18 cellular contexts compared by ENCODE assay signal in the genomic region with DNA sequence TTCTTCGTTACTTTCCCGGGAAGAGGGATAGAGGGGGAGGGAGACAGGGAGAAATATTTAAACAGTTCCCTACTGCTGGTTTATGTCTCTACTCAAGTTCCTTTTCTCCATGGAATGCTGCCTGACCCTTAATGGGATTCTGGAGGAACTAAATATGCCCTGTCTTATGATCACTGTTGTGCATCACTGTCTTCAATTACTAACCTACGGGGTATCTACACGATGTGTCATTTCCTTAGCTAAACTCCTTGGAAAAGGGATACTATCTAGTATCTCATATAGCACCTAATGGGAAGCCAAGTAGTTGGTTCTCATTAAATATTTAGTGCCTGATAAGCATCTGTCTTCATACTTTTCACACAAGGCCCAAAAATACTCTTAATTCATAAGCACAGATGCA. TPM values are rescaled to one million over a fixed set of nuclear protein-coding genes. Genes with fewer than 3 reads are reported as not detected.
DNase-seq lines count a peak whose midpoint lies in the region; ATAC-seq and TF ChIP-seq lines count a peak whose summit lies in the region.
"Had no signal": no experiment of that assay in that cellular context is flagged by ENCODE, and none has a peak within 500 bp of the region (broad histone marks: within the 10 kb centered on the region; RNA-seq: fewer than 3 reads in every experiment).

No MANE protein-coding gene starts in this region.

- H2AFZ ChIP-seq in GM23248, result no peak overlapping the region

- peak overlapping the region; percentile 37; the same call in 1 of the 2 replicates for H3K9ac ChIP-seq in GM23248

- no peak for TF ChIP-seq CTCF in ascending aorta (IDR thresholded peaks at IDR 0.05)
- TF ChIP-seq CTCF in fibroblast of villous mesenchyme (IDR thresholded peaks at IDR 0.05; ENCODE audit: insufficient read depth, low read depth, low read length), result no peak
- TF ChIP-seq CTCF in thoracic aorta (IDR thresholded peaks at IDR 0.05), result no peak

- H3K27me3 ChIP-seq in GM23248 (replicated peaks; ENCODE audit: insufficient read depth) (no peaks in the 10 kb centered on the region), ascending aorta (no peaks in the 10 kb centered on the region), thoracic aorta (replicated peaks; ENCODE audit: insufficient read depth) (no peaks in the 10 kb centered on the region)
- H3K27me3 ChIP-seq: heart left ventricle had no signal

- peaks cover 41% of the 10 kb centered on the region for H3F3A ChIP-seq in GM23248 (ENCODE audit: insufficient read depth)

- H3K4me2 ChIP-seq in GM23248 (ENCODE audit: unreplicated experiment), result peak overlapping the region; percentile 59

- peaks cover 59% of the 10 kb centered on the region for H3K36me3 Mint-ChIP-seq in activated CD4-positive, alpha-beta T cell treated with anti-CD3 and anti-CD28 coated beads, Interleukin-2, amount 10 ng/mL, durations not matched to agents 24 days and 14 days (ENCODE audit: low read depth)

- H3K9me3 Mint-ChIP-seq in activated CD4-positive, alpha-beta T cell treated with anti-CD3 and anti-CD28 coated beads, Interleukin-2, amount 10 ng/mL, durations not matched to agents 24 days and 14 days, result no peaks in the 10 kb centered on the region

- intact Hi-C loops in ascending aorta (cut with DNase I), result no loop called here
- intact Hi-C loops in activated CD4-positive, alpha-beta T cell treated with anti-CD3 and anti-CD28 coated beads, Interleukin-2, amount 10 ng/mL, durations not matched to agents 24 days and 14 days (cut with micrococcal nuclease), result no loop called here

- 15 to 16% methylated on average over 4 of the region's 4 CpGs for WGBS in GM23248 (ENCODE audit: low coverage in 1 of 2, low lambda C conversion rate in 2 of 2, missing lambda C conversion rate in 2 of 2), 2 experiments

- H3K4me1 Mint-ChIP-seq in activated CD4-positive, alpha-beta T cell treated with anti-CD3 and anti-CD28 coated beads, Interleukin-2, amount 10 ng/mL, durations not matched to agents 24 days and 14 days, result peaks cover 8% of the 10 kb centered on the region

- in situ Hi-C loops in GM23248 (cut with MboI), result no loop called here

- H3K27ac ChIP-seq in GM23248 (peak overlapping the region; percentile 65), ascending aorta (peak overlapping the region; percentile 22 to 53), thoracic aorta (peak overlapping the region; percentile 7 to 46)
- H3K27ac ChIP-seq: left ventricle myocardium inferior had no signal

- no peaks in the 10 kb centered on the region for H3K27me3 Mint-ChIP-seq in activated CD4-positive, alpha-beta T cell treated with anti-CD3 and anti-CD28 coated beads, Interleukin-2, amount 10 ng/mL, durations not matched to agents 24 days and 14 days
- H3K27me3 Mint-ChIP-seq: naive thymus-derived CD4-positive, alpha-beta T cell had no signal

- ATAC-seq in thoracic aorta (ENCODE audit: insufficient number of reproducible peaks, low FRiP score, low read depth), result no peak
- no peak for ATAC-seq in HG03354 (IDR thresholded peaks at IDR 0.05; ENCODE audit: poor library complexity, severe bottlenecking, unreplicated experiment)
- ATAC-seq: heart left ventricle; naive thymus-derived CD4-positive, alpha-beta T cell had no signal

- H3K4me3 Mint-ChIP-seq in activated CD4-positive, alpha-beta T cell treated with anti-CD3 and anti-CD28 coated beads, Interleukin-2, amount 10 ng/mL, durations not matched to agents 24 days and 14 days, result no peak overlapping the region
- H3K4me3 Mint-ChIP-seq: naive thymus-derived CD4-positive, alpha-beta T cell had no signal

- H3K36me3 ChIP-seq in GM23248 (ENCODE audit: low read depth) (peaks cover 12% of the 10 kb centered on the region; the same call in 1 of the 2 replicates), ascending aorta (peaks cover 0 to 2% of the 10 kb centered on the region in 2 donors), thoracic aorta (no peaks in the 10 kb centered on the region)

- H3K4me3 ChIP-seq in GM23248 (peak overlapping the region; percentile 20), ascending aorta (peak overlapping the region in 1 of 2 donors; percentile 9), fibroblast of villous mesenchyme (ENCODE audit: low read depth, low read length) (no peak overlapping the region), thoracic aorta (peak overlapping the region; percentile 32)
- H3K4me3 ChIP-seq: heart left ventricle, left ventricle myocardium inferior had no signal

- no peaks in the 10 kb centered on the region for H3K9me3 ChIP-seq in GM23248 (ENCODE audit: low read depth)
- no peaks in the 10 kb centered on the region for H3K9me3 ChIP-seq in ascending aorta
- no peaks in the 10 kb centered on the region for H3K9me3 ChIP-seq in thoracic aorta
- H3K9me3 ChIP-seq: heart left ventricle, left ventricle myocardium inferior had no signal

- H3K4me1 ChIP-seq in GM23248 (ENCODE audit: insufficient read depth) (peaks cover 43% of the 10 kb centered on the region), ascending aorta (peaks cover 5 to 41% of the 10 kb centered on the region in 2 donors), thoracic aorta (ENCODE audit: control insufficient read depth in 1 of 2, low read depth in 2 of 2) (peaks cover 43 to 71% of the 10 kb centered on the region in 2 donors)

- DNase-seq in GM23248 (peak; percentile 74), ascending aorta (ENCODE audit: low spot score in 2 of 2) (no peak), fibroblast of villous mesenchyme (ENCODE audit: low read depth) (peak; percentile 72), thoracic aorta (ENCODE audit: low spot score) (no peak), NCI-H2227 (lab: John Stamatoyannopoulos, UW; ENCODE audit: unreplicated experiment) (no peak)
- no peak for DNase-seq in activated CD4-positive, alpha-beta T cell treated with anti-CD3 and anti-CD28 coated beads, Interleukin-2, amount 10 ng/mL, durations not matched to agents 24 days and 14 days
- DNase-seq: activated CD4-positive, alpha-beta T cell treated with anti-CD3 and anti-CD28 coated beads, Interleukin-2, amount 50 U/mL, for 48 hours; aorta; effector memory CD4-positive, alpha-beta T cell; heart left ventricle; Karpas-422; left ventricle myocardium inferior; naive thymus-derived CD4-positive, alpha-beta T cell; NCI-H2029; NCI-H748 treated with DMSO at 0.1 percent for 48 hours; SHP77; stimulated activated CD8-positive, alpha-beta memory T cell treated with anti-CD3 and anti-CD28 coated beads, Interleukin-4, amount 100 ng/mL, for 48 hours had no signal

- H3K9me2 ChIP-seq in GM23248 (ENCODE audit: insufficient read depth), result no peaks in the 10 kb centered on the region

- H3K79me2 ChIP-seq in GM23248 (ENCODE audit: insufficient read depth), result peaks cover 29% of the 10 kb centered on the region

- H3K27ac Mint-ChIP-seq in activated CD4-positive, alpha-beta T cell treated with anti-CD3 and anti-CD28 coated beads, Interleukin-2, amount 10 ng/mL, durations not matched to agents 24 days and 14 days, result no peak overlapping the region

- no peaks in the 10 kb centered on the region for H4K20me1 ChIP-seq in GM23248 (ENCODE audit: insufficient read depth)

RNA-seq across cellular contexts. Expression of a gene that starts 37.5 kb away (rescaled TPM):
- 234 TPM in 2 replicates for total RNA-seq in GM23248 (2014; rRNA removed; shearing (Covaris generic))
- polyA plus RNA-seq in GM23248 (2016; fragmentation: Nextera tagmentation; extraction: Ambion mirVana), result 756 and 767 TPM in 2 replicates
- 280 TPM for total RNA-seq in ascending aorta
- 77.7 and 85.0 TPM in 2 replicates for total RNA-seq in fibroblast of villous mesenchyme
- 1,000 to 10,000 TPM in 1 of 2 donors, 100 to 1,000 TPM in 1; 824 to 1,103 TPM for total RNA-seq in thoracic aorta
- total RNA-seq in activated CD4-positive, alpha-beta T cell treated with anti-CD3 and anti-CD28 coated beads, Interleukin-2, amount 10 ng/mL, durations not matched to agents 24 days and 14 days, result 0.68 and 1.3 TPM in 2 replicates

RNA-seq across cellular contexts. Expression of a gene that starts 54.9 kb away (rescaled TPM):
- total RNA-seq in GM23248 (2014; rRNA removed; shearing (Covaris generic)), result 24.1 and 27.4 TPM in 2 replicates
- polyA plus RNA-seq in GM23248 (2016; fragmentation: Nextera tagmentation; extraction: Ambion mirVana), result 65.4 and 69.5 TPM in 2 replicates
- 8.8 TPM for total RNA-seq in ascending aorta
- total RNA-seq in fibroblast of villous mesenchyme, result 28.7 and 45.3 TPM in 2 replicates
- total RNA-seq in thoracic aorta, result 10 to 100 TPM; 31.9 to 36.8 TPM
- 38.6 and 42.0 TPM in 2 replicates for total RNA-seq in activated CD4-positive, alpha-beta T cell treated with anti-CD3 and anti-CD28 coated beads, Interleukin-2, amount 10 ng/mL, durations not matched to agents 24 days and 14 days

Comparison
In these comparisons a context has a peak if more than half of its experiments do, and no peak if none do; other contexts are left out.
1. DNase-seq: peak in GM23248 (single experiment) and fibroblast of villous mesenchyme (single experiment); none in ascending aorta (0 of 2), thoracic aorta (single experiment), activated CD4-positive, alpha-beta T cell treated with anti-CD3 and anti-CD28 coated beads, Interleukin-2, amount 10 ng/mL, durations not matched to agents 24 days and 14 days (single experiment) and NCI-H2227 (single experiment).
2. RNA of a gene that starts 37.5 kb away (total RNA-seq): 824 to 1,103 TPM in thoracic aorta, 280 TPM in ascending aorta (single experiment), 234 TPM in GM23248 and 77.7 to 85.0 TPM in fibroblast of villous mesenchyme; 0.68 to 1.3 TPM in activated CD4-positive, alpha-beta T cell treated with anti-CD3 and anti-CD28 coated beads, Interleukin-2, amount 10 ng/mL, durations not matched to agents 24 days and 14 days; every median in the first group is over 10 times any median in the second.
3. Peak in every context shown above with its lines, with median percentiles within 50 percentile points of each other: H3K27ac ChIP-seq.